26 cellular contexts compared by ENCODE assay signal in the genomic region with DNA sequence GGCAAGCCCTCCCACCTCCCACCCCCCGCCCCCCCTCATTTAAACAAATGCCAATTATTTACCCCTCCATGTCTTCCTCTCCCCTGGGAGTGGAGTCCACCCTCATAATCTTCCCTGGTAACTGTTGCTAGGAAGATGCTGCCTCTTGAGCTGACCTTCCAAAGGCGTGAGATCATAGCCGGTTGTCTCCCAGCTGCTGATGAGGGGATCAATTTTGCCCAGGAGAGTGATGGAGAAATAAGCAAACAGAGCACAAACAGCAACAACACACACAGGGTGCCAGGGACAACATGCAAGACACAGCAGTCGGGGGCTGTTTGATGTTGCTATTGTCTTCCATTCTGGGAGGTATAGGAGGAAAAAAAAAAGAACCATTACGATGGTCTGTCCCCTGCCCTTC.
"Had no signal": no experiment of that assay in that cellular context is flagged by ENCODE, and none has a peak within 500 bp of the region (broad histone marks: within the 10 kb centered on the region; RNA-seq: fewer than 3 reads in every experiment).

No MANE protein-coding gene starts in this region.

- ATAC-seq: activated CD8-positive, alpha-beta T cell treated with anti-CD3 and anti-CD28 coated beads, Interleukin-2, amount 10 ng/mL, durations not matched to agents 7 days and 5 days; body of pancreas; foreskin keratinocyte; left lobe of liver; lower lobe of right lung; psoas muscle; right cardiac atrium; upper lobe of right lung had no signal

- H3K4me3 ChIP-seq: body of pancreas, lower lobe of right lung, ovary, psoas muscle, thyroid gland, upper lobe of right lung had no signal

- H3K9me3 Mint-ChIP-seq: activated naive CD4-positive, alpha-beta T cell treated with anti-CD3 and anti-CD28 coated beads, Interleukin-2, amount 50 U/mL, for 24 hours; dendritic cell treated with granulocyte-macrophage colony-stimulating factor and Interleukin-4, amounts not matched to agents 40 ng/mL and 50 ng/mL, for 4 days; stimulated activated naive CD8-positive, alpha-beta T cell treated with anti-CD3 and anti-CD28 coated beads, Interleukin-15, Interleukin-2, amounts not matched to agents 100 ng/mL and 50 ng/mL, for 24 hours had no signal

- H3K4me1 ChIP-seq: body of pancreas, foreskin keratinocyte, lower lobe of right lung, psoas muscle, thyroid gland, upper lobe of right lung had no signal

- H3K4me1 Mint-ChIP-seq: activated naive CD4-positive, alpha-beta T cell treated with anti-CD3 and anti-CD28 coated beads, Interleukin-2, amount 50 U/mL, for 24 hours; naive B cell had no signal

- H3K36me3 Mint-ChIP-seq: activated naive CD4-positive, alpha-beta T cell treated with anti-CD3 and anti-CD28 coated beads, Interleukin-2, amount 50 U/mL, for 24 hours; naive B cell had no signal

- H3K4me3 Mint-ChIP-seq: activated CD8-positive, alpha-beta T cell treated with anti-CD3 and anti-CD28 coated beads, Interleukin-2, amount 10 ng/mL, durations not matched to agents 7 days and 5 days; activated naive CD4-positive, alpha-beta T cell treated with anti-CD3 and anti-CD28 coated beads, Interleukin-2, amount 50 U/mL, for 24 hours; dendritic cell treated with granulocyte-macrophage colony-stimulating factor and Interleukin-4, amounts not matched to agents 40 ng/mL and 50 ng/mL, for 4 days; stimulated activated naive CD8-positive, alpha-beta T cell treated with anti-CD3 and anti-CD28 coated beads, Interleukin-15, Interleukin-2, amounts not matched to agents 100 ng/mL and 50 ng/mL, for 24 hours had no signal

- H3K27ac ChIP-seq: body of pancreas, foreskin keratinocyte, lower lobe of right lung, neutrophil, ovary, psoas muscle, thyroid gland, upper lobe of right lung had no signal

- H3K27me3 ChIP-seq: body of pancreas, foreskin keratinocyte, ovary, thyroid gland, upper lobe of right lung had no signal

- DNase-seq: activated CD4-positive, alpha-beta T cell treated with anti-CD3 and anti-CD28 coated beads for 1 hour; activated CD4-positive, alpha-beta T cell treated with anti-CD3 and anti-CD28 coated beads, Interleukin-2, amount 50 U/mL, for 1 hour; activated CD8-positive, alpha-beta T cell treated with anti-CD3 and anti-CD28 coated beads, Interleukin-2, amount 10 ng/mL, durations not matched to agents 7 days and 5 days; activated gamma-delta T cell treated with Interleukin-2 at 50 U/mL for 16 hours; activated T-cell treated with anti-CD3 and anti-CD28 coated beads, Interleukin-2, amount 50 U/mL, for 1 hour; anterior cingulate cortex; body of pancreas; caudate nucleus; effector CD4-positive, alpha-beta T cell; foreskin keratinocyte; kidney; lower lobe of right lung; naive B cell; ovary; psoas muscle; right cardiac atrium; stimulated activated CD4-positive, alpha-beta T cell treated with anti-CD3 and anti-CD28 coated beads, Interleukin-4, amount 100 ng/mL, for 4 hours; substantia nigra; T-helper 9 cell; thyroid gland; upper lobe of right lung had no signal

- H3K27ac Mint-ChIP-seq: activated CD8-positive, alpha-beta T cell treated with anti-CD3 and anti-CD28 coated beads, Interleukin-2, amount 10 ng/mL, durations not matched to agents 7 days and 5 days; activated naive CD4-positive, alpha-beta T cell treated with anti-CD3 and anti-CD28 coated beads, Interleukin-2, amount 50 U/mL, for 24 hours; dendritic cell treated with granulocyte-macrophage colony-stimulating factor and Interleukin-4, amounts not matched to agents 40 ng/mL and 50 ng/mL, for 4 days; naive B cell; stimulated activated naive CD8-positive, alpha-beta T cell treated with anti-CD3 and anti-CD28 coated beads, Interleukin-15, Interleukin-2, amounts not matched to agents 100 ng/mL and 50 ng/mL, for 24 hours had no signal

- H3K36me3 ChIP-seq: lower lobe of right lung, neutrophil, ovary, thyroid gland, upper lobe of right lung had no signal
